In the genomic region with DNA sequence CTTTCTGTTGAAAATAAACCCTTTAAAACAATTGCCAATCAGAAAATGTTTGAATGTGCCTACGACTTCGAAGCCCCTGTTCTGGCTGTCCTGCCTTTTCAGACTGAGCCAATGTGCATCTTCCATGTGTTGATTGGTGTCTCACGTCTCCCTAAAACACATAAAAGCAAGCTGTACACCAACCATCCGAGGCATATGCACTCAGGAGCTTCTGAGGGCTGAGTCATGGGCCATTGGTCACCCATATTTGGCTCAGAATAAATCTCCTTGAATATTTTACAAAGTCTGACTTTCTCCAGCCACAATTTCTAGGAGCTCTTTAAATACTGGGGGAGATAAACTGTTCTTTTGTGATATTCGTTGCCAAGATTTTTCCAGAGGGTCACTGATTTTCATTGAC, we compare ENCODE assay signal across 32 cellular contexts. TPM values are rescaled to one million over a fixed set of nuclear protein-coding genes. Genes with fewer than 3 reads are reported as not detected.
A peak's percentile ranks its signal among the peaks of the same experiment; 100 is the strongest.
DNase-seq lines count a peak whose midpoint lies in the region; ATAC-seq and TF ChIP-seq lines count a peak whose summit lies in the region.
"Had no signal": no experiment of that assay in that cellular context is flagged by ENCODE, and none has a peak within 500 bp of the region (broad histone marks: within the 10 kb centered on the region; RNA-seq: fewer than 3 reads in every experiment).

No MANE protein-coding gene starts in this region.

- no peak for TF ChIP-seq CTCF in AG09309 (IDR thresholded peaks at IDR 0.05; ENCODE audit: control insufficient read depth, insufficient read depth, low read depth, low read length, missing control alignments)

- no peaks in the 10 kb centered on the region for H3K36me3 ChIP-seq in effector memory CD4-positive, alpha-beta T cell (ENCODE audit: control insufficient read depth, insufficient read depth, low read length)
- H3K36me3 ChIP-seq: breast epithelium, pancreas, right lobe of liver, stomach had no signal

- DNase-seq in AG09309 (ENCODE audit: low read depth), result peak; percentile 20
- DNase-seq in HT1080 (ENCODE audit: low read depth), result peak; percentile 5
- DNase-seq in amniotic epithelial cell (ENCODE audit: low read depth), result peak; percentile 3
- DNase-seq in iris pigment epithelial cell (ENCODE audit: low read depth), result peak; percentile 32
- no peak for DNase-seq in effector memory CD4-positive, alpha-beta T cell
- DNase-seq in mucosa of gallbladder (ENCODE audit: low spot score), result no peak
- DNase-seq in germinal center (ENCODE audit: low spot score), result no peak
- DNase-seq: activated CD4-positive, alpha-beta T cell treated with anti-CD3 and anti-CD28 coated beads, Interleukin-2, amount 50 U/mL, for 4 hours; activated CD8-positive, alpha-beta memory T cell treated with anti-CD3 and anti-CD28 coated beads, Interleukin-2, amount 50 U/mL, for 48 hours; activated naive CD8-positive, alpha-beta T cell treated with anti-CD3 and anti-CD28 coated beads for 36 hours; GDM1; left colon; mesendoderm; natural killer cell; NCI-H1417 treated with DMSO at 0.1 percent for 48 hours; pancreas; right lobe of liver; stomach; trophoblast cell had no signal

- no peak for ATAC-seq in GM21825 (IDR thresholded peaks at IDR 0.05; ENCODE audit: unreplicated experiment)
- ATAC-seq: left colon, natural killer cell, pancreas, right lobe of liver had no signal

- H3K27me3 ChIP-seq in effector memory CD4-positive, alpha-beta T cell (replicated peaks; ENCODE audit: control insufficient read depth, insufficient read depth, low read length, poor library complexity, severe bottlenecking), result no peaks in the 10 kb centered on the region
- H3K27me3 ChIP-seq: breast epithelium, pancreas, right lobe of liver, stomach had no signal

- no peaks in the 10 kb centered on the region for H3K4me1 ChIP-seq in effector memory CD4-positive, alpha-beta T cell (ENCODE audit: control insufficient read depth, insufficient read depth, low read length, poor library complexity, severe bottlenecking)
- H3K4me1 ChIP-seq: breast epithelium, pancreas, right lobe of liver, stomach had no signal

- no peak overlapping the region for H3K27ac ChIP-seq in effector memory CD4-positive, alpha-beta T cell (ENCODE audit: insufficient read depth, low read length, poor library complexity, severe bottlenecking)
- H3K27ac ChIP-seq: breast epithelium, C4-2B, coronary artery, HL-60, pancreas, right lobe of liver, RWPE1, SK-N-MC, stomach, VCaP had no signal

- H3K4me3 ChIP-seq in AG09309 (ENCODE audit: control insufficient read depth, low read depth, low read length), result no peak overlapping the region
- H3K4me3 ChIP-seq in effector memory CD4-positive, alpha-beta T cell (ENCODE audit: insufficient read depth, low read depth, low read length, poor library complexity, severe bottlenecking), result no peak overlapping the region
- H3K4me3 ChIP-seq: breast epithelium, coronary artery, pancreas, right lobe of liver, SK-N-MC, stomach had no signal

- H3K9me3 ChIP-seq in effector memory CD4-positive, alpha-beta T cell (ENCODE audit: control insufficient read depth, low read length), result no peaks in the 10 kb centered on the region
- H3K9me3 ChIP-seq: breast epithelium, pancreas, right lobe of liver had no signal

RNA-seq across cellular contexts. Expression of a gene that starts 53.9 kb away (rescaled TPM):
- not detected in 2 replicates for total RNA-seq in HT1080 (2014; rRNA removed; shearing (Covaris generic))
- polyA plus RNA-seq in HT1080 (2015; cell fraction: cytosol; rRNA removed), result not detected in 2 replicates
- polyA plus RNA-seq in HT1080 (2015; cell fraction: nucleus; rRNA removed), result not detected in 2 replicates
- not detected for total RNA-seq in mucosa of gallbladder
- total RNA-seq: activated naive CD8-positive, alpha-beta T cell treated with anti-CD3 and anti-CD28 coated beads for 36 hours; activated T-helper 2 cell treated with anti-CD3 and anti-CD28 coated beads, Interferon-gamma antibody, Interleukin-2, Interleukin-4, amounts not matched to agents 10 μg/mL and 5 μg/mL and 100 μg/mL, durations not matched to agents 14 hours and 24 hours and 36 hours; breast epithelium; left colon; MCF 10A; natural killer cell; NCI-H460; pancreas; right lobe of liver; stomach; T-helper 2 cell treated with Interferon-gamma antibody and Interleukin-4, amounts not matched to agents 100 ng/mL and 5 ng/mL, for 36 hours had no signal
- polyA plus RNA-seq: IgD-negative memory B cell, pancreas, stomach had no signal

Comparison
In these comparisons a context has a peak if more than half of its experiments do, and no peak if none do; other contexts are left out.
1. DNase-seq: peak in AG09309 (single experiment), HT1080 (single experiment), amniotic epithelial cell (single experiment) and iris pigment epithelial cell (single experiment); none in effector memory CD4-positive, alpha-beta T cell (0 of 3), mucosa of gallbladder (single experiment) and germinal center (single experiment).